ENCODE assay signal across 8 cellular contexts in genomic region chr2:232550351-232551261, GRCh38. TPM values are rescaled to one million over a fixed set of nuclear protein-coding genes. Genes with fewer than 3 reads are reported as not detected.
A peak's percentile ranks its signal among the peaks of the same experiment; 100 is the strongest.
DNase-seq lines count a peak whose midpoint lies in the region; ATAC-seq and TF ChIP-seq lines count a peak whose summit lies in the region.

Gene EIF4E2 (plus strand): TSS chr2:232550689. CDS start chr2:232550725, 36 bp downstream.
Gene TIGD1 (minus strand): TSS chr2:232550557. CDS start chr2:232549882, 675 bp downstream.

- ATAC-seq in GM18858 (IDR thresholded peaks at IDR 0.05; ENCODE audit: unreplicated experiment) (peak; percentile 89), HG03066 (IDR thresholded peaks at IDR 0.05; ENCODE audit: low read depth, unreplicated experiment) (peak; percentile 91)

- in situ Hi-C loops in brain microvascular endothelial cell (cut with HindIII; ENCODE audit: low pct_ligation_motif_present, low sequenced_read_pairs), result no loop called here

- peaks cover 8% of the 10 kb centered on the region for H3K4me1 ChIP-seq in A673 (ENCODE audit: insufficient read depth, low read length, poor library complexity, severe bottlenecking)
- H3K4me1 ChIP-seq in iPS-15b (ENCODE audit: control insufficient read depth, insufficient read depth, low read length), result peaks cover 6% of the 10 kb centered on the region
- H3K4me1 ChIP-seq in skeletal muscle satellite cell (ENCODE audit: control insufficient read depth, insufficient read depth, low read length), result peaks cover 11% of the 10 kb centered on the region

- H3K4me2 ChIP-seq in skeletal muscle satellite cell (ENCODE audit: low read length), result peak within 1 kb of the TSS; percentile 87

- intact Hi-C loops in A673 (cut with micrococcal nuclease; ENCODE audit: unreplicated experiment), result no loop called here

- BruUV-seq in A673 (replicated peaks; lab: Mats Ljungman, UMichigan), result TSS peak; percentile 43

- POLR2A ChIA-PET in A673 (lab: Charles Lee; ENCODE audit: low non-redundant PET), result interaction anchor here (0.6 kb wide), 1 partner anchor 200 kb away, joined by 3 read pairs; no protein-coding TSS in a partner anchor

- H3K27me3 ChIP-seq in A673 (replicated peaks; ENCODE audit: insufficient read depth, low read depth, low read length, poor library complexity), result no peaks in the 10 kb centered on the region
- H3K27me3 ChIP-seq in brain microvascular endothelial cell (replicated peaks), result no peaks in the 10 kb centered on the region
- H3K27me3 ChIP-seq in iPS-15b (ENCODE audit: control insufficient read depth, insufficient read depth, low read length), result no peaks in the 10 kb centered on the region
- H3K27me3 ChIP-seq in skeletal muscle satellite cell (ENCODE audit: control insufficient read depth, insufficient read depth, low read length), result no peaks in the 10 kb centered on the region

- H3K4me3 ChIP-seq in A673 (ENCODE audit: low read depth, low read length, poor library complexity, severe bottlenecking), result peak within 1 kb of the TSS; percentile 76
- peak within 1 kb of the TSS; percentile 88 for H3K4me3 ChIP-seq in brain microvascular endothelial cell (ENCODE audit: low read depth, low read length)
- peak within 1 kb of the TSS; percentile 99 for H3K4me3 ChIP-seq in iPS-15b (ENCODE audit: low read depth, low read length)
- peak within 1 kb of the TSS; percentile 75 for H3K4me3 ChIP-seq in skeletal muscle satellite cell (ENCODE audit: low read length)

- H3K9ac ChIP-seq in iPS-15b (ENCODE audit: low read depth, low read length) (peak within 1 kb of the TSS; percentile 88), skeletal muscle satellite cell (ENCODE audit: low read depth, low read length) (peak within 1 kb of the TSS; percentile 98)

- no peaks in the 10 kb centered on the region for H3K9me3 ChIP-seq in A673 (ENCODE audit: low read depth, low read length, poor library complexity, severe bottlenecking)
- no peaks in the 10 kb centered on the region for H3K9me3 ChIP-seq in iPS-15b (ENCODE audit: control insufficient read depth, insufficient read depth, low read length)
- H3K9me3 ChIP-seq in skeletal muscle satellite cell (replicated peaks; ENCODE audit: low read length), result no peaks in the 10 kb centered on the region

- H3K36me3 ChIP-seq in A673 (ENCODE audit: insufficient read depth, low read length, poor library complexity, severe bottlenecking), result peaks cover 22% of the 10 kb centered on the region
- no peaks in the 10 kb centered on the region for H3K36me3 ChIP-seq in brain microvascular endothelial cell (replicated peaks)
- H3K36me3 ChIP-seq in iPS-15b (ENCODE audit: control insufficient read depth, insufficient read depth, low read length), result peaks cover 7% of the 10 kb centered on the region
- peaks cover 23% of the 10 kb centered on the region for H3K36me3 ChIP-seq in skeletal muscle satellite cell (ENCODE audit: insufficient read depth, low read length)

- CTCF ChIA-PET in A673 (lab: Charles Lee), result no interaction called here

- H3K27ac ChIP-seq in A673 (ENCODE audit: low read depth, low read length, poor library complexity, severe bottlenecking) (peak within 1 kb of the TSS; percentile 96), brain microvascular endothelial cell (peak within 1 kb of the TSS; percentile 95)

- DNase-seq in A673 (ENCODE audit: low spot score), result peak; percentile 96
- DNase-seq in NCI-H2107 treated with DMSO at 0.1 percent for 48 hours (lab: John Stamatoyannopoulos, UW; ENCODE audit: unreplicated experiment), result peak; percentile 58
- peak; percentile 95 for DNase-seq in UCSD-AML1 (lab: John Stamatoyannopoulos, UW; ENCODE audit: unreplicated experiment)
- peak; percentile 91 for DNase-seq in brain microvascular endothelial cell

- TF ChIP-seq CTCF in A673 (conservative IDR thresholded peaks at IDR 0.05; ENCODE audit: low read depth, low read length), result peak; percentile 46
- peak; percentile 45 for TF ChIP-seq CTCF in brain microvascular endothelial cell (IDR thresholded peaks at IDR 0.05; ENCODE audit: low read depth, low read length, missing control alignments)

RNA-seq across cellular contexts. Expression of gene EIF4E2, which starts in this region (rescaled TPM):
- 60.8 and 62.1 TPM in 2 replicates for total RNA-seq in A673 (2021)
- total RNA-seq in skeletal muscle satellite cell (2012; rRNA removed), result 98.9 and 109 TPM in 2 replicates

RNA-seq across cellular contexts. Expression of gene TIGD1, which starts in this region (rescaled TPM):
- total RNA-seq in A673 (2021), result 9.0 and 9.8 TPM in 2 replicates
- total RNA-seq in skeletal muscle satellite cell (2012; rRNA removed), result 5.2 and 6.6 TPM in 2 replicates

Comparison
In these comparisons a context has a peak if more than half of its experiments do, and no peak if none do; other contexts are left out.
1. Peak in every context shown above with its lines: DNase-seq, ATAC-seq, H3K4me3 ChIP-seq and H3K27ac ChIP-seq.